Comparison of ENCODE assay signal across 8 cellular contexts in the genomic region with DNA sequence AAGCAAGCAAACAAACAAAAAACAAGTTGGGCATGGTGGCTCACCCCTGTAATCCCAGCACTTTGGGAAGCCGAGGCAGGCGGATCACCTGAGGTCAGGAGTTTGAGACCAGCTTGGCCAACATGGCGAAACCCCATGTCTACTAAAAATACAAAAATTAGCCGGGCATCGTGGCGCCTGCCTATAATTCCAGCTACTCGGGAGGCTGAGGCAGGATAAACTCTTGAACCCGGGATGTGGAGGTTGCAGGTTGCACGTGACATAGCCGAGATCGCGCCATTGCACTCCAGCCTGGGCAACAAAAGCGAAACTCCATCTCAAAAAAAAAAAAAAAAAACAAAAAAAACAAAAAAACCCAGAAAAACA. TPM values are rescaled to one million over a fixed set of nuclear protein-coding genes. Genes with fewer than 3 reads are reported as not detected.
A peak's percentile ranks its signal among the peaks of the same experiment; 100 is the strongest.
DNase-seq lines count a peak whose midpoint lies in the region; ATAC-seq, FAIRE-seq and TF ChIP-seq lines count a peak whose summit lies in the region.
"Not testable (repeated sequence)": the region's sequence is repeated elsewhere in the genome, so short reads cannot be mapped to it uniquely, and the experiment has no call there.

No MANE protein-coding gene starts in this region.

- H3K27ac ChIP-seq in mammary epithelial cell (ENCODE audit: insufficient read depth, low read depth, low read length), result peak overlapping the region; percentile 81
- H3K27ac ChIP-seq in hepatocyte, result peak overlapping the region; percentile 70
- H3K27ac ChIP-seq in pancreas, result peak overlapping the region in 3 of 4 donors; percentile 68 to 82 (median 70)
- H3K27ac ChIP-seq in transverse colon, result peak overlapping the region; percentile 86 to 89 (median 88)

- not testable (repeated sequence) for H3K9me3 ChIP-seq in mammary epithelial cell (replicated peaks; ENCODE audit: insufficient read depth, low read length); hepatocyte (ENCODE audit: low read depth); pancreas; transverse colon

- TF ChIP-seq POLR2A in transverse colon (IDR thresholded peaks at IDR 0.05), result not testable (repeated sequence)

- in situ Hi-C loops in mammary epithelial cell (cut with MboI; ENCODE audit: low sequenced_read_pairs in 2 of 2), result not testable (repeated sequence)
- in situ Hi-C loops in transverse colon (cut with MboI; ENCODE audit: low pct_ligation_motif_present in 1 of 4, low pct_unique_long_range_greater_than_20kb in 1 of 4, low sequenced_read_pairs in 3 of 4), result loop anchor here in 1 of 4 donors (25.0 kb wide), 1 partner anchor 626 kb away; no protein-coding TSS in a partner anchor

- FAIRE-seq in pancreas (lab: Jason Lieb, UNC), result not testable (repeated sequence)

- H3K4me3 ChIP-seq in GM08714 (ENCODE audit: low read length) (peak overlapping the region; percentile 86), mammary epithelial cell (replicated peaks in 1 of 3; ENCODE audit: insufficient read depth in 1 of 3, low read depth in 2 of 3, low read length in 3 of 3) (peak overlapping the region; percentile 79 to 87 (median 84)), hepatocyte (peak overlapping the region; percentile 55), pancreas (peak overlapping the region; percentile 76 to 91 (median 78)), transverse colon (peak overlapping the region; percentile 65 to 72 (median 68))

- ATAC-seq in HG02588 (IDR thresholded peaks at IDR 0.05; ENCODE audit: unreplicated experiment) (peak; percentile 17), pancreas (peak; percentile 3 to 24 (median 17))

- H3K4me2 ChIP-seq in mammary epithelial cell (ENCODE audit: insufficient read depth, low read depth, low read length) (peak overlapping the region; percentile 90), hepatocyte (peak overlapping the region; percentile 89)

- not testable (repeated sequence) for H4K20me1 ChIP-seq in mammary epithelial cell (ENCODE audit: insufficient read depth, low read length); hepatocyte (ENCODE audit: insufficient read depth, poor library complexity, severe bottlenecking)

- DNase-seq in NCI-H1092 treated with DMSO at 0.1 percent for 48 hours (lab: John Stamatoyannopoulos, UW) (peak; percentile 34), pancreas (peak in 2 of 6 donors; percentile 5 to 13)
- peak; percentile 9 to 11 for DNase-seq in activated CD4-positive, alpha-beta T cell treated with anti-CD3 and anti-CD28 coated beads for 4 hours
- not testable (repeated sequence) for DNase-seq in mammary epithelial cell; hepatocyte (ENCODE audit: low spot score); transverse colon

- CTCF ChIA-PET in mammary epithelial cell (lab: Charles Lee; ENCODE audit: low non-redundant PET), result not testable (repeated sequence)

- H3K79me2 ChIP-seq in mammary epithelial cell (ENCODE audit: insufficient read depth, low read length) (peaks cover 34% of the 10 kb centered on the region), hepatocyte (peaks cover 21% of the 10 kb centered on the region)

- BruUV-seq in mammary epithelial cell (replicated peaks; lab: Mats Ljungman, UMichigan), result TSS peak; percentile 59

- not testable (repeated sequence) for H3K27me3 ChIP-seq in mammary epithelial cell (ENCODE audit: insufficient read depth, low read length); hepatocyte; pancreas; transverse colon

- not testable (repeated sequence) for H3K9me2 ChIP-seq in hepatocyte (replicated peaks; ENCODE audit: insufficient read depth)

- dilution Hi-C loops in mammary epithelial cell (cut with HindIII; ENCODE audit: low sequenced_read_pairs), result not testable (repeated sequence)

- intact Hi-C loops in mammary epithelial cell (cut with micrococcal nuclease); pancreas (cut with DNase I); transverse colon (cut with DNase I; ENCODE audit: low total_unique reads): not testable (repeated sequence)

- H3K4me1 ChIP-seq in mammary epithelial cell (ENCODE audit: insufficient read depth, low read length), result peaks cover 11% of the 10 kb centered on the region
- peaks cover 15% of the 10 kb centered on the region for H3K4me1 ChIP-seq in hepatocyte (ENCODE audit: insufficient read depth)
- peaks cover 0 to 13% (median 0%) of the 10 kb centered on the region in 3 donors for H3K4me1 ChIP-seq in pancreas
- H3K4me1 ChIP-seq in transverse colon, result peaks cover 7 to 22% (median 12%) of the 10 kb centered on the region in 4 donors

- WGBS in mammary epithelial cell (ENCODE audit: low coverage, missing lambda C conversion rate), result 35% methylated on average over 12 of the region's 13 CpGs
- WGBS in hepatocyte (ENCODE audit: low lambda C conversion rate, missing lambda C conversion rate), result 88% methylated on average over 12 of the region's 13 CpGs
- 45 to 46% methylated on average over 13 of the region's 13 CpGs for WGBS in pancreas, 2 donors
- 9 to 48% methylated on average over 4 to 13 of the region's 13 CpGs for WGBS in transverse colon (ENCODE audit: low coverage in 1 of 2), 2 donors

- H3K9ac ChIP-seq in mammary epithelial cell (ENCODE audit: insufficient read depth, low read length), result peak overlapping the region; percentile 85

- not testable (repeated sequence) for H3K36me3 ChIP-seq in mammary epithelial cell (ENCODE audit: insufficient read depth, low read length); hepatocyte (replicated peaks; ENCODE audit: insufficient read depth, low read depth); pancreas; transverse colon

- not testable (repeated sequence) for TF ChIP-seq EP300 in transverse colon (IDR thresholded peaks at IDR 0.05; ENCODE audit: low read depth)

- not testable (repeated sequence) for TF ChIP-seq CTCF in mammary epithelial cell (conservative IDR thresholded peaks at IDR 0.05 in 1 of 2, IDR thresholded peaks at IDR 0.05 in 1 of 2; ENCODE audit: extremely low read depth in 1 of 2, insufficient read depth in 1 of 2, low read depth in 1 of 2, low read length in 2 of 2); hepatocyte (IDR thresholded peaks at IDR 0.05; ENCODE audit: poor library complexity); pancreas (IDR thresholded peaks at IDR 0.05); transverse colon (IDR thresholded peaks at IDR 0.05)

- H2AFZ ChIP-seq in mammary epithelial cell (ENCODE audit: low read depth, low read length) (peak overlapping the region; percentile 88), hepatocyte (peak overlapping the region; percentile 86)

RNA-seq across cellular contexts. Expression of gene ATIC, which starts 0.6 kb away (rescaled TPM):
- 100 to 1,000 TPM in 1 of 2 donors, 10 to 100 TPM in 1; 22.8 to 150 TPM for total RNA-seq in mammary epithelial cell
- 139 TPM for polyA plus RNA-seq in mammary epithelial cell
- polyA minus RNA-seq in mammary epithelial cell, result 364 TPM
- 19.4 and 19.6 TPM in 2 replicates for total RNA-seq in hepatocyte
- polyA plus RNA-seq in hepatocyte, result 82.1 and 82.7 TPM in 2 replicates
- 10 to 100 TPM; 38.6 to 53.7 (median 45.6) TPM for total RNA-seq in pancreas
- polyA plus RNA-seq in pancreas, result 10 to 100 TPM; 43.9 to 73.2 TPM
- total RNA-seq in transverse colon, result 10 to 100 TPM; 35.1 to 88.6 (median 60.7) TPM
